10 cellular contexts compared by ENCODE assay signal in the genomic region with DNA sequence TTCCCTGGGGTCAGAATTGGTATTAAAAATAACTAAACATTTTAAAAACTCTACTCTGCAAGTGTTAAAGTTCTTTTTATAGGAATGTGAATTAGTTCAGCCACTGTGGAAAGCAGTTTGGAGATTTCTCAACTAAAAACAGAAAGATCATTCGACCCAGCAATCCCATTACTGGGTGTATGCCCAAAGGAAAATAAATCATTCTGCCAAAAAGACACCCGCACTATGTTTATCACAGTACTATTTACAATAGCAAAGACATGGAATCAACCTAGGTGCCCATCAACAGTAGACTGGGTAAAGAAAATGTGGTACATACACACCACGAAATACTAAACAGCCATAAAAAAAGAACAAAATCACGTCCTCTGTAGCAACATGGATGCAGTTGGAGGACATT. TPM values are rescaled to one million over a fixed set of nuclear protein-coding genes. Genes with fewer than 3 reads are reported as not detected.
DNase-seq lines count a peak whose midpoint lies in the region; ATAC-seq and TF ChIP-seq lines count a peak whose summit lies in the region.
"Had no signal": no experiment of that assay in that cellular context is flagged by ENCODE, and none has a peak within 500 bp of the region (broad histone marks: within the 10 kb centered on the region; RNA-seq: fewer than 3 reads in every experiment).

No MANE protein-coding gene starts in this region.

- in situ Hi-C loops in mammary epithelial cell (cut with MboI; ENCODE audit: low sequenced_read_pairs in 2 of 2): no loop called here

- CTCF ChIA-PET in mammary epithelial cell (lab: Charles Lee; ENCODE audit: low non-redundant PET): interaction anchor here (0.6 kb wide), 1 partner anchor 25 kb away, joined by 18 read pairs; no protein-coding TSS in a partner anchor

- H3K4ac ChIP-seq in mesenchymal stem cell (ENCODE audit: low read depth in 1 of 2, low read length in 2 of 2): no peak overlapping the region

- ATAC-seq in HG03280 (IDR thresholded peaks at IDR 0.05; ENCODE audit: unreplicated experiment): no peak

- dilution Hi-C loops in mammary epithelial cell (cut with HindIII; ENCODE audit: low sequenced_read_pairs): no loop called here

- intact Hi-C loops in mammary epithelial cell (cut with micrococcal nuclease): no loop called here

- no peaks in the 10 kb centered on the region for H3K36me3 ChIP-seq in ACC112 (ENCODE audit: insufficient read depth, low read length)
- peaks cover 2% of the 10 kb centered on the region for H3K36me3 ChIP-seq in mammary epithelial cell (ENCODE audit: insufficient read depth, low read length)
- peaks cover 4 to 12% of the 10 kb centered on the region in 2 experiments for H3K36me3 ChIP-seq in mesenchymal stem cell (ENCODE audit: control insufficient read depth in 1 of 2, insufficient read depth in 2 of 2, low read depth in 1 of 2, low read length in 2 of 2)
- H3K36me3 ChIP-seq: HAP-1 had no signal

- TF ChIP-seq CTCF in HFF-Myc (IDR thresholded peaks at IDR 0.05; ENCODE audit: low read depth, low read length, missing control alignments): no peak
- TF ChIP-seq CTCF in mammary epithelial cell (conservative IDR thresholded peaks at IDR 0.05 in 1 of 2, IDR thresholded peaks at IDR 0.05 in 1 of 2; ENCODE audit: extremely low read depth in 1 of 2, insufficient read depth in 1 of 2, low read depth in 1 of 2, low read length in 2 of 2): no peak

- no peak overlapping the region for H2BK12ac ChIP-seq in mesenchymal stem cell (ENCODE audit: low read length in 2 of 2)

- H3K23ac ChIP-seq in mesenchymal stem cell (ENCODE audit: low read length in 2 of 2): no peak overlapping the region

- no peak overlapping the region for H2AK5ac ChIP-seq in mesenchymal stem cell (ENCODE audit: low read length, severe bottlenecking)

- H3K4me1 ChIP-seq in ACC112 (ENCODE audit: control insufficient read depth, insufficient read depth, low read length, unreplicated experiment) (peaks cover 16% of the 10 kb centered on the region), mammary epithelial cell (ENCODE audit: insufficient read depth, low read length) (peaks cover 22% of the 10 kb centered on the region), mesenchymal stem cell (ENCODE audit: control insufficient read depth, insufficient read depth, low read depth, low read length) (peaks cover 4% of the 10 kb centered on the region)
- H3K4me1 ChIP-seq: HAP-1 had no signal

- H4K91ac ChIP-seq in mesenchymal stem cell (ENCODE audit: low read length): no peak overlapping the region

- H3K79me1 ChIP-seq in mesenchymal stem cell (replicated peaks; ENCODE audit: low read length, poor library complexity, severe bottlenecking): peaks cover 14% of the 10 kb centered on the region

- no peaks in the 10 kb centered on the region for H3K27me3 ChIP-seq in ACC112 (ENCODE audit: insufficient read depth, low read length)
- no peaks in the 10 kb centered on the region for H3K27me3 ChIP-seq in mammary epithelial cell (ENCODE audit: insufficient read depth, low read length)
- no peaks in the 10 kb centered on the region for H3K27me3 ChIP-seq in mesenchymal stem cell (ENCODE audit: control insufficient read depth in 1 of 2, insufficient read depth in 1 of 2, low read length in 2 of 2)

- no peak overlapping the region for H2BK120ac ChIP-seq in mesenchymal stem cell (ENCODE audit: low read depth, low read length)

- H2AFZ ChIP-seq in ACC112 (ENCODE audit: low read length, unreplicated experiment) (peak overlapping the region; percentile 46), mammary epithelial cell (ENCODE audit: low read depth, low read length) (peak overlapping the region; percentile 93), mesenchymal stem cell (ENCODE audit: low read depth, low read length) (no peak overlapping the region)

- no TSS peak for BruUV-seq in mammary epithelial cell (replicated peaks; lab: Mats Ljungman, UMichigan)

- H3K27ac ChIP-seq in ACC112 (ENCODE audit: low read depth, low read length) (no peak overlapping the region), mammary epithelial cell (ENCODE audit: insufficient read depth, low read depth, low read length) (no peak overlapping the region), mesenchymal stem cell (ENCODE audit: low read length, poor library complexity, severe bottlenecking) (no peak overlapping the region)

- H3K9me3 ChIP-seq in mammary epithelial cell (replicated peaks; ENCODE audit: insufficient read depth, low read length): no peaks in the 10 kb centered on the region
- no peaks in the 10 kb centered on the region for H3K9me3 ChIP-seq in mesenchymal stem cell (ENCODE audit: control insufficient read depth, low read length)
- H3K9me3 ChIP-seq: HAP-1 had no signal

- DNase-seq in HFF-Myc (ENCODE audit: extremely low read depth, low read depth): no peak
- DNase-seq in mammary epithelial cell: no peak
- DNase-seq in mesenchymal stem cell: no peak
- no peak for DNase-seq in HCEC 1CT
- DNase-seq in NCI-H748 (lab: John Stamatoyannopoulos, UW; ENCODE audit: unreplicated experiment): no peak
- DNase-seq in ecto neural progenitor cell (ENCODE audit: low spot score): no peak
- DNase-seq: NCI-H1092 treated with DMSO at 0.1 percent for 48 hours had no signal

- peak overlapping the region; percentile 86 for H3K4me3 ChIP-seq in ACC112 (ENCODE audit: low read depth, low read length)
- peak overlapping the region; percentile 55 for H3K4me3 ChIP-seq in HFF-Myc (replicated peaks; ENCODE audit: low read depth, low read length)
- peak overlapping the region in 2 of 3 experiments; percentile 90 to 97 for H3K4me3 ChIP-seq in mammary epithelial cell (replicated peaks in 1 of 3; ENCODE audit: insufficient read depth in 1 of 3, low read depth in 2 of 3, low read length in 3 of 3)
- peak overlapping the region in 1 of 2 experiments; percentile 90 for H3K4me3 ChIP-seq in mesenchymal stem cell (ENCODE audit: insufficient read depth in 1 of 2, low read depth in 1 of 2, low read length in 2 of 2)

- H3K14ac ChIP-seq in mesenchymal stem cell (ENCODE audit: low read length in 2 of 2): no peak overlapping the region

- no peak overlapping the region for H2BK5ac ChIP-seq in mesenchymal stem cell (ENCODE audit: low read depth, low read length, poor library complexity, severe bottlenecking)

- H3K18ac ChIP-seq in mesenchymal stem cell (ENCODE audit: low read depth in 1 of 2, low read length in 2 of 2): no peak overlapping the region

- 62% methylated on average over 4 of the region's 4 CpGs for WGBS in mammary epithelial cell (ENCODE audit: low coverage, missing lambda C conversion rate)
- 80% methylated on average over 3 of the region's 4 CpGs for WGBS in mesenchymal stem cell

- no peak overlapping the region for H3K9ac ChIP-seq in mammary epithelial cell (ENCODE audit: insufficient read depth, low read length)
- peak overlapping the region; percentile 92 for H3K9ac ChIP-seq in mesenchymal stem cell (ENCODE audit: low read length)

- H4K8ac ChIP-seq in mesenchymal stem cell (ENCODE audit: low read length): no peak overlapping the region

- H3K4me2 ChIP-seq in mammary epithelial cell (ENCODE audit: insufficient read depth, low read depth, low read length): peak overlapping the region; percentile 98
- no peak overlapping the region for H3K4me2 ChIP-seq in mesenchymal stem cell (ENCODE audit: low read length, poor library complexity, severe bottlenecking)

- H2BK15ac ChIP-seq in mesenchymal stem cell (ENCODE audit: low read depth, poor library complexity, severe bottlenecking): no peak overlapping the region

- H3K79me2 ChIP-seq in ACC112 (ENCODE audit: control insufficient read depth, insufficient read depth, low read length, unreplicated experiment): no peaks in the 10 kb centered on the region
- peaks cover 39% of the 10 kb centered on the region for H3K79me2 ChIP-seq in mammary epithelial cell (ENCODE audit: insufficient read depth, low read length)

- H4K20me1 ChIP-seq in mammary epithelial cell (ENCODE audit: insufficient read depth, low read length): no peaks in the 10 kb centered on the region

RNA-seq across cellular contexts. Expression of a gene that starts 0.7 kb away (rescaled TPM):
- total RNA-seq in mammary epithelial cell: 10 to 100 TPM; 27.2 to 44.5 TPM
- 30.7 TPM for polyA plus RNA-seq in mammary epithelial cell
- polyA minus RNA-seq in mammary epithelial cell: 30.0 TPM
- 0.14 TPM for polyA plus RNA-seq in mesenchymal stem cell (2013, experiment 1 of 2)
- polyA plus RNA-seq in mesenchymal stem cell (2013, experiment 2 of 2): 0.07 TPM

RNA-seq across cellular contexts. Expression of a gene that starts 43.8 kb away (rescaled TPM):
- 10 to 100 TPM; 40.5 to 48.7 TPM for total RNA-seq in mammary epithelial cell
- polyA plus RNA-seq in mammary epithelial cell: 9.0 TPM
- 20.3 TPM for polyA minus RNA-seq in mammary epithelial cell
- 23.3 TPM for polyA plus RNA-seq in mesenchymal stem cell (2013, experiment 1 of 2)
- 24.1 TPM for polyA plus RNA-seq in mesenchymal stem cell (2013, experiment 2 of 2)

RNA-seq across cellular contexts. Expression of a gene that starts 48.6 kb away (rescaled TPM):
- total RNA-seq in mammary epithelial cell: 10 to 100 TPM; 34.3 to 46.7 TPM
- 15.5 TPM for polyA plus RNA-seq in mammary epithelial cell
- 30.7 TPM for polyA minus RNA-seq in mammary epithelial cell
- polyA plus RNA-seq in mesenchymal stem cell (2013, experiment 1 of 2): 22.2 TPM
- 23.1 TPM for polyA plus RNA-seq in mesenchymal stem cell (2013, experiment 2 of 2)
